Comparison of ENCODE assay signal across 15 cellular contexts in genomic region chr3:107939621-107940236, GRCh38.
"Had no signal": no experiment of that assay in that cellular context is flagged by ENCODE, and none has a peak within 500 bp of the region (broad histone marks: within the 10 kb centered on the region; RNA-seq: fewer than 3 reads in every experiment).

No MANE protein-coding gene starts in this region.

- H3K27ac Mint-ChIP-seq: activated CD4-positive, alpha-beta T cell treated with anti-CD3 and anti-CD28 coated beads, Interleukin-2, amount 10 ng/mL, durations not matched to agents 7 days and 5 days; activated naive CD8-positive, alpha-beta T cell treated with anti-CD3 and anti-CD28 coated beads, Interleukin-2, amount 50 U/mL, for 24 hours; memory B cell; natural killer cell; stimulated activated effector memory CD8-positive, alpha-beta T cell treated with anti-CD3 and anti-CD28 coated beads, Interleukin-12 subunit alpha, Interleukin-12 subunit beta, amount 100 ng/mL, for 72 hours had no signal

- H3K27ac ChIP-seq: cardiac muscle cell, dorsolateral prefrontal cortex, hepatocyte, left ventricle myocardium inferior had no signal

- H3K9me3 ChIP-seq: left ventricle myocardium inferior had no signal

- FAIRE-seq: keratinocyte had no signal

- ATAC-seq: activated naive CD8-positive, alpha-beta T cell treated with anti-CD3 and anti-CD28 coated beads, Interleukin-2, amount 50 U/mL, for 24 hours; esophagus mucosa; natural killer cell; stimulated activated effector memory CD8-positive, alpha-beta T cell treated with anti-CD3 and anti-CD28 coated beads, Interleukin-12 subunit alpha, Interleukin-12 subunit beta, amount 100 ng/mL, for 72 hours had no signal

- H3K4me2 ChIP-seq: hepatocyte had no signal

- H3K27me3 ChIP-seq: cardiac muscle cell, dorsolateral prefrontal cortex, hepatocyte had no signal

- H3K9me3 Mint-ChIP-seq: activated CD4-positive, alpha-beta T cell treated with anti-CD3 and anti-CD28 coated beads, Interleukin-2, amount 10 ng/mL, durations not matched to agents 7 days and 5 days; activated naive CD8-positive, alpha-beta T cell treated with anti-CD3 and anti-CD28 coated beads, Interleukin-2, amount 50 U/mL, for 24 hours; natural killer cell; stimulated activated effector memory CD8-positive, alpha-beta T cell treated with anti-CD3 and anti-CD28 coated beads, Interleukin-12 subunit alpha, Interleukin-12 subunit beta, amount 100 ng/mL, for 72 hours had no signal

- H3K79me2 ChIP-seq: hepatocyte had no signal

- H3K4me3 Mint-ChIP-seq: activated CD4-positive, alpha-beta T cell treated with anti-CD3 and anti-CD28 coated beads, Interleukin-2, amount 10 ng/mL, durations not matched to agents 7 days and 5 days; activated naive CD8-positive, alpha-beta T cell treated with anti-CD3 and anti-CD28 coated beads, Interleukin-2, amount 50 U/mL, for 24 hours; memory B cell; natural killer cell; stimulated activated effector memory CD8-positive, alpha-beta T cell treated with anti-CD3 and anti-CD28 coated beads, Interleukin-12 subunit alpha, Interleukin-12 subunit beta, amount 100 ng/mL, for 72 hours had no signal

- DNase-seq: activated CD4-positive, alpha-beta T cell treated with anti-CD3 and anti-CD28 coated beads, Interleukin-2, amount 10 ng/mL, durations not matched to agents 7 days and 5 days; activated CD4-positive, CD25-positive, alpha-beta regulatory T cell; activated naive CD4-positive, alpha-beta T cell; activated naive CD8-positive, alpha-beta T cell treated with anti-CD3 and anti-CD28 coated beads, Interleukin-2, amount 50 U/mL, for 24 hours; aorta; dorsolateral prefrontal cortex; left ventricle myocardium inferior; natural killer cell; stimulated activated CD4-positive, alpha-beta T cell treated with anti-CD3 and anti-CD28 coated beads, Interleukin-1b, Interleukin-23, amount 100 ng/mL, for 48 hours had no signal

- H2AFZ ChIP-seq: hepatocyte had no signal

- H3K27me3 Mint-ChIP-seq: activated naive CD8-positive, alpha-beta T cell treated with anti-CD3 and anti-CD28 coated beads, Interleukin-2, amount 50 U/mL, for 24 hours had no signal

- H3K36me3 Mint-ChIP-seq: memory B cell; natural killer cell; stimulated activated effector memory CD8-positive, alpha-beta T cell treated with anti-CD3 and anti-CD28 coated beads, Interleukin-12 subunit alpha, Interleukin-12 subunit beta, amount 100 ng/mL, for 72 hours had no signal

- H3K4me3 ChIP-seq: cardiac muscle cell, dorsolateral prefrontal cortex, hepatocyte, left ventricle myocardium inferior had no signal

- H3K36me3 ChIP-seq: cardiac muscle cell, left ventricle myocardium inferior had no signal
